In genomic region chr9:75152416-75152815, GRCh38 we compare ENCODE assay signal across 13 cellular contexts.
DNase-seq lines count a peak whose midpoint lies in the region; ATAC-seq and TF ChIP-seq lines count a peak whose summit lies in the region.
"Had no signal": no experiment of that assay in that cellular context is flagged by ENCODE, and none has a peak within 500 bp of the region (broad histone marks: within the 10 kb centered on the region; RNA-seq: fewer than 3 reads in every experiment).

No MANE protein-coding gene starts in this region.

- CTCF ChIA-PET in CD4-positive, alpha-beta T cell (lab: Charles Lee): interaction anchor here (1.0 to 1.3 kb wide), 4 partner anchors 34 to 66 kb away, joined by 3 to 6 read pairs (median 3); partner anchors contain the start of genes NMRK1 and OSTF1

- H3K4me3 ChIP-seq in spleen (no peak overlapping the region), endodermal cell (ENCODE audit: low read length) (no peak overlapping the region)
- H3K4me3 ChIP-seq: A549 had no signal

- ATAC-seq in CD4-positive, alpha-beta T cell (ENCODE audit: poor library complexity): peak; percentile 52
- ATAC-seq in activated T-cell treated with anti-CD3 and anti-CD28 coated beads, Interleukin-2, amount 50 U/mL, for 72 hours (replicated peaks in 1 of 2): peak; percentile 84 to 91
- no peak for ATAC-seq in GM19351 (IDR thresholded peaks at IDR 0.05; ENCODE audit: unreplicated experiment)
- ATAC-seq: A549 had no signal

- no peaks in the 10 kb centered on the region for H3K9me3 Mint-ChIP-seq in CD4-positive, alpha-beta T cell
- H3K9me3 Mint-ChIP-seq in activated T-cell treated with anti-CD3 and anti-CD28 coated beads, Interleukin-2, amount 50 U/mL, for 72 hours: no peaks in the 10 kb centered on the region
- no peaks in the 10 kb centered on the region for H3K9me3 Mint-ChIP-seq in endodermal cell
- H3K9me3 Mint-ChIP-seq: H9, type B pancreatic cell had no signal

- peaks cover 0 to 82% (median 53%) of the 10 kb centered on the region in 6 donors for H3K4me1 ChIP-seq in spleen
- no peaks in the 10 kb centered on the region for H3K4me1 ChIP-seq in endodermal cell (ENCODE audit: control insufficient read depth, insufficient read depth, low read length)
- H3K4me1 ChIP-seq: A549 had no signal

- POLR2A ChIA-PET in CD4-positive, alpha-beta T cell (lab: Charles Lee): interaction anchor here (0.8 to 4.3 kb wide), 8 partner anchors 11 to 201 kb away, joined by 3 to 56 read pairs (median 6); partner anchors contain the start of genes CARNMT1, NMRK1 and OSTF1

- H3K27me3 ChIP-seq in CD4-positive, alpha-beta T cell (ENCODE audit: control insufficient read depth, insufficient read depth, low read length): no peaks in the 10 kb centered on the region
- H3K27me3 ChIP-seq in spleen (replicated peaks in 1 of 7) (no peaks in the 10 kb centered on the region), endodermal cell (ENCODE audit: control insufficient read depth, insufficient read depth, low read length, poor library complexity, severe bottlenecking) (no peaks in the 10 kb centered on the region)

- H3K4me1 Mint-ChIP-seq in CD4-positive, alpha-beta T cell (ENCODE audit: low read depth): peaks cover 89% of the 10 kb centered on the region
- peaks cover 76% of the 10 kb centered on the region for H3K4me1 Mint-ChIP-seq in activated T-cell treated with anti-CD3 and anti-CD28 coated beads, Interleukin-2, amount 50 U/mL, for 72 hours (ENCODE audit: low read depth)
- no peaks in the 10 kb centered on the region for H3K4me1 Mint-ChIP-seq in endodermal cell
- H3K4me1 Mint-ChIP-seq: H9 had no signal

- no peak for TF ChIP-seq POLR2A in spleen (IDR thresholded peaks at IDR 0.05)

- H3K27me3 Mint-ChIP-seq in CD4-positive, alpha-beta T cell: no peaks in the 10 kb centered on the region
- H3K27me3 Mint-ChIP-seq in activated T-cell treated with anti-CD3 and anti-CD28 coated beads, Interleukin-2, amount 50 U/mL, for 72 hours (ENCODE audit: low read depth): no peaks in the 10 kb centered on the region
- H3K27me3 Mint-ChIP-seq in endodermal cell (ENCODE audit: insufficient read depth): no peaks in the 10 kb centered on the region
- H3K27me3 Mint-ChIP-seq: type B pancreatic cell had no signal

- H3K36me3 Mint-ChIP-seq in CD4-positive, alpha-beta T cell (ENCODE audit: low read depth): peaks cover 21% of the 10 kb centered on the region
- H3K36me3 Mint-ChIP-seq in activated T-cell treated with anti-CD3 and anti-CD28 coated beads, Interleukin-2, amount 50 U/mL, for 72 hours (ENCODE audit: insufficient read depth in 2 of 2): peaks cover 2 to 7% of the 10 kb centered on the region in 2 donors
- no peaks in the 10 kb centered on the region for H3K36me3 Mint-ChIP-seq in endodermal cell (ENCODE audit: low read depth)
- H3K36me3 Mint-ChIP-seq: type B pancreatic cell had no signal

- 54 to 100% (median 71%) methylated on average over 1 to 5 of the region's 5 CpGs for WGBS in spleen, 5 donors
- WGBS in endodermal cell (ENCODE audit: insufficient coverage in 1 of 2, insufficient read length in 1 of 2), 2 experiments: 91 to 100% methylated on average over 3 to 5 of the region's 5 CpGs

- H3K4me3 Mint-ChIP-seq in CD4-positive, alpha-beta T cell: peak overlapping the region; percentile 74
- H3K4me3 Mint-ChIP-seq in activated T-cell treated with anti-CD3 and anti-CD28 coated beads, Interleukin-2, amount 50 U/mL, for 72 hours: peak overlapping the region; percentile 29 to 77
- H3K4me3 Mint-ChIP-seq in endodermal cell: no peak overlapping the region
- H3K4me3 Mint-ChIP-seq: H9, type B pancreatic cell had no signal

- no peak for TF ChIP-seq CTCF in CD4-positive, alpha-beta T cell (IDR thresholded peaks at IDR 0.05)
- no peak for TF ChIP-seq CTCF in spleen (IDR thresholded peaks at IDR 0.05 in 8 of 11, conservative IDR thresholded peaks at IDR 0.05 in 3 of 11)
- TF ChIP-seq CTCF in endodermal cell (conservative IDR thresholded peaks at IDR 0.05): no peak

- no peak overlapping the region for H3K9ac ChIP-seq in endodermal cell (ENCODE audit: extremely low read depth, low read length, poor library complexity, severe bottlenecking)

- H3K36me3 ChIP-seq in spleen: peaks cover 0 to 86% (median 19%) of the 10 kb centered on the region in 6 donors
- peaks cover 17% of the 10 kb centered on the region for H3K36me3 ChIP-seq in endodermal cell (ENCODE audit: control insufficient read depth, insufficient read depth, low read length)

- intact Hi-C loops in CD4-positive, alpha-beta T cell (cut with DNase I, micrococcal nuclease): loop anchor here (2.0 to 10.0 kb wide), 4 partner anchors 35 to 198 kb away; partner anchors contain the start of genes C9orf40 (in 1 of the 2), CARNMT1 (in 1 of the 2), NMRK1 (in 1 of the 2) and OSTF1 (in 1 of the 2)
- intact Hi-C loops in spleen (cut with DNase I; ENCODE audit: low total_unique reads): no loop called here

- peak overlapping the region; percentile 7 for H3K27ac ChIP-seq in CD4-positive, alpha-beta T cell (ENCODE audit: low read depth, low read length)
- H3K27ac ChIP-seq in spleen: peak overlapping the region in 5 of 8 donors; percentile 20 to 83 (median 74)
- H3K27ac ChIP-seq in endodermal cell (ENCODE audit: low read depth, low read length): no peak overlapping the region
- H3K27ac ChIP-seq: A549 had no signal

- H3K27ac Mint-ChIP-seq in CD4-positive, alpha-beta T cell: peak overlapping the region; percentile 92
- H3K27ac Mint-ChIP-seq in activated T-cell treated with anti-CD3 and anti-CD28 coated beads, Interleukin-2, amount 50 U/mL, for 72 hours: peak overlapping the region; percentile 96
- H3K27ac Mint-ChIP-seq in endodermal cell: no peak overlapping the region
- H3K27ac Mint-ChIP-seq: type B pancreatic cell had no signal

- no peaks in the 10 kb centered on the region for H3K9me3 ChIP-seq in CD4-positive, alpha-beta T cell (ENCODE audit: control insufficient read depth, low read length)
- H3K9me3 ChIP-seq in spleen: no peaks in the 10 kb centered on the region
- H3K9me3 ChIP-seq in endodermal cell (ENCODE audit: control insufficient read depth, low read length): no peaks in the 10 kb centered on the region
- H3K9me3 ChIP-seq: A549 had no signal

- peak; percentile 9 to 38 (median 28) for DNase-seq in CD4-positive, alpha-beta T cell
- peak; percentile 23 for DNase-seq in T-helper 22 cell (ENCODE audit: low read depth)
- DNase-seq in activated T-cell treated with anti-CD3 and anti-CD28 coated beads, Interleukin-2, amount 50 U/mL, for 72 hours: peak; percentile 79 to 84
- no peak for DNase-seq in spleen
- no peak for DNase-seq in NCI-H524 (lab: John Stamatoyannopoulos, UW)
- no peak for DNase-seq in LoVo (ENCODE audit: low spot score)
- DNase-seq in endodermal cell: no peak
- DNase-seq: H9, mesendoderm, NCI-H1092 treated with DMSO at 0.1 percent for 48 hours had no signal

Comparison
In these comparisons a context has a peak if more than half of its experiments do, and no peak if none do; other contexts are left out.
1. DNase-seq: peak in CD4-positive, alpha-beta T cell (10 of 10), T-helper 22 cell (single experiment) and activated T-cell treated with anti-CD3 and anti-CD28 coated beads, Interleukin-2, amount 50 U/mL, for 72 hours (2 of 2); none in spleen (single experiment), NCI-H524 (0 of 2), LoVo (single experiment) and endodermal cell (single experiment).